Comparison of ENCODE assay signal across 8 cellular contexts in genomic region chr10:99430116-99430450, GRCh38. TPM values are rescaled to one million over a fixed set of nuclear protein-coding genes. Genes with fewer than 3 reads are reported as not detected.
DNase-seq lines count a peak whose midpoint lies in the region; ATAC-seq, FAIRE-seq and TF ChIP-seq lines count a peak whose summit lies in the region.

No MANE protein-coding gene starts in this region.

- H3K27ac Mint-ChIP-seq in nephron progenitor cell, result peak overlapping the region; percentile 74

- H3K14ac ChIP-seq in H1 (ENCODE audit: insufficient read length), result no peak overlapping the region

- peaks cover 3% of the 10 kb centered on the region for H3K36me3 Mint-ChIP-seq in nephron progenitor cell (ENCODE audit: low read depth)

- H3K36me3 ChIP-seq in BE2C, result peaks cover 10% of the 10 kb centered on the region
- H3K36me3 ChIP-seq in MM.1S (replicated peaks; ENCODE audit: insufficient read depth, low read length), result 0 out of 2 replicates have a peak, but pooled peaks cover 2% of the 10 kb centered on the region
- H3K36me3 ChIP-seq in H1 (ENCODE audit: control insufficient read depth in 2 of 4, insufficient read depth in 4 of 4, low read length in 3 of 4), result peaks cover 0 to under 1% (median 0%) of the 10 kb centered on the region in 4 experiments; a peak in 4 of 8 replicates

- H3K27ac ChIP-seq in MM.1S (ENCODE audit: low read length) (peak overlapping the region; percentile 77), H1 (ENCODE audit: low read depth, low read length) (peak overlapping the region; percentile 83)

- peaks cover 12% of the 10 kb centered on the region; the same call in 1 of the 2 replicates for H3F3A ChIP-seq in MM.1S (ENCODE audit: insufficient read depth, low read length)

- peaks cover 31% of the 10 kb centered on the region for H3K4me1 Mint-ChIP-seq in nephron progenitor cell

- H2BK15ac ChIP-seq in H1 (ENCODE audit: low read length), result no peak overlapping the region

- no peak for TF ChIP-seq EP300 in H1 (IDR thresholded peaks at IDR 0.05; ENCODE audit: borderline replicate concordance in 1 of 2, low read depth in 2 of 2, low read length in 2 of 2)

- WGBS in H1 (ENCODE audit: extremely low coverage in 1 of 2, insufficient coverage in 1 of 2, insufficient read length in 1 of 2, insufficient replicate concordance in 2 of 2, low coverage in 1 of 2, low lambda C conversion rate in 2 of 2, missing lambda C conversion rate in 1 of 2), 2 experiments, result 8% methylated on average over 14 of the region's 14 CpGs; no CpG with 5 or more reads in 1 of the 2 experiments

- no peaks in the 10 kb centered on the region for H3K27me3 ChIP-seq in BE2C
- no peaks in the 10 kb centered on the region for H3K27me3 ChIP-seq in MM.1S (replicated peaks; ENCODE audit: insufficient read depth, low read length)
- no peaks in the 10 kb centered on the region for H3K27me3 ChIP-seq in H1 (replicated peaks in 1 of 4; ENCODE audit: control insufficient read depth in 3 of 4, extremely low read depth in 1 of 4, insufficient read depth in 3 of 4, low read length in 3 of 4)

- H3K23me2 ChIP-seq in H1 (ENCODE audit: low read depth, low read length), result peaks cover 12% of the 10 kb centered on the region

- CTCF ChIA-PET in H1 (lab: Charles Lee; ENCODE audit: partially characterized antibody), result interaction anchor here (1.0 to 3.3 kb wide), 6 partner anchors 11 to 280 kb away, joined by 3 to 16 read pairs (median 5); no protein-coding TSS in a partner anchor

- H2BK20ac ChIP-seq in H1 (ENCODE audit: low read length), result no peak overlapping the region

- no peak for TF ChIP-seq POLR2A in H1 (IDR thresholded peaks at IDR 0.05; ENCODE audit: control extremely low read depth in 1 of 2, low read depth in 2 of 2, low read length in 2 of 2)

- no peaks in the 10 kb centered on the region for H3K9me2 ChIP-seq in MM.1S (replicated peaks; ENCODE audit: insufficient read depth, low read length)

- H3K79me2 ChIP-seq in MM.1S (ENCODE audit: low read length) (peaks cover 81% of the 10 kb centered on the region), H1 (ENCODE audit: control insufficient read depth in 1 of 2, insufficient read depth in 2 of 2, low read length in 2 of 2) (peaks cover 0 to 50% of the 10 kb centered on the region in 2 experiments; a peak in 3 of 4 replicates)

- H3K18ac ChIP-seq in H1 (ENCODE audit: extremely low read depth, low read length), result no peak overlapping the region; the same call in 1 of the 2 replicates

- H3K27me3 Mint-ChIP-seq in nephron progenitor cell (ENCODE audit: low read depth, poor library complexity), result peaks cover 9% of the 10 kb centered on the region

- no peak overlapping the region for H3K56ac ChIP-seq in H1 (replicated peaks; ENCODE audit: insufficient read length, low read depth, low read length)

- H3K4me3 Mint-ChIP-seq in nephron progenitor cell, result peak overlapping the region; percentile 96

- peak overlapping the region; percentile 3; the same call in 1 of the 2 replicates for H2AK5ac ChIP-seq in H1 (ENCODE audit: low read depth, low read length)

- peak overlapping the region; percentile 75; the same call in 1 of the 2 replicates for H2BK12ac ChIP-seq in H1 (ENCODE audit: low read depth, low read length)

- POLR2A ChIA-PET in H1 (lab: Charles Lee; ENCODE audit: partially characterized antibody), result interaction anchor here (0.7 to 2.8 kb wide), 32 partner anchors 9 to 1015 kb away, joined by 3 to 30 read pairs (median 5); partner anchors contain the start of genes COX15, CUTC, PYROXD2 and SLC25A28

- peak overlapping the region; percentile 37 for H4K5ac ChIP-seq in H1 (ENCODE audit: insufficient read length, low read depth, low read length)

- TF ChIP-seq RAD21 in H1 (IDR thresholded peaks at IDR 0.05 in 1 of 2, conservative IDR thresholded peaks at IDR 0.05 in 1 of 2; ENCODE audit: low read depth in 2 of 2, low read length in 2 of 2), result no peak

- H3K4me3 ChIP-seq in BE2C (ENCODE audit: low read depth, low read length) (peak overlapping the region; percentile 93), MM.1S (ENCODE audit: low read length) (peak overlapping the region; percentile 93), H1 (ENCODE audit: extremely low read depth in 1 of 4, insufficient read depth in 2 of 4, low read depth in 3 of 4, low read length in 4 of 4) (peak overlapping the region; percentile 87 to 99 (median 98))

- peak overlapping the region; percentile 75 for H2AFZ ChIP-seq in MM.1S (ENCODE audit: low read length)
- peak overlapping the region; percentile 38; the same call in 1 of the 2 replicates for H2AFZ ChIP-seq in H1 (ENCODE audit: low read length)

- TF ChIP-seq CTCF in BE2C (IDR thresholded peaks at IDR 0.05; ENCODE audit: low read depth, low read length) (no peak), MM.1S (IDR thresholded peaks at IDR 0.05; ENCODE audit: low read length) (no peak), H1 (IDR thresholded peaks at IDR 0.05; ENCODE audit: control extremely low read depth in 1 of 3, insufficient read depth in 1 of 3, low read depth in 1 of 3, low read length in 3 of 3) (no peak), nephron progenitor cell (IDR thresholded peaks at IDR 0.05) (no peak)

- H3K4ac ChIP-seq in H1 (replicated peaks; ENCODE audit: insufficient read length, low read depth, low read length), result no peak overlapping the region

- ATAC-seq in GM21447 (IDR thresholded peaks at IDR 0.05; ENCODE audit: unreplicated experiment), result peak; percentile 13

- H3K23ac ChIP-seq in H1 (ENCODE audit: insufficient read length), result no peak overlapping the region

- H4K91ac ChIP-seq in H1 (replicated peaks; ENCODE audit: insufficient read length, low read length), result no peak overlapping the region

- H3K9me3 ChIP-seq in BE2C, result no peaks in the 10 kb centered on the region
- no peaks in the 10 kb centered on the region for H3K9me3 ChIP-seq in MM.1S (replicated peaks; ENCODE audit: insufficient read depth, low read length)
- H3K9me3 ChIP-seq in H1 (ENCODE audit: insufficient read depth in 2 of 2, low read depth in 1 of 2, low read length in 1 of 2), result no peaks in the 10 kb centered on the region

- peak overlapping the region; percentile 85 for H2BK5ac ChIP-seq in H1 (ENCODE audit: low read depth, low read length)

- no peak for FAIRE-seq in H1 (lab: Jason Lieb, UNC)

- H3K4me2 ChIP-seq in MM.1S (ENCODE audit: low read depth, low read length), result peak overlapping the region; percentile 95
- H3K4me2 ChIP-seq in H1 (ENCODE audit: insufficient read depth in 1 of 2, low read depth in 2 of 2, low read length in 2 of 2), result peak overlapping the region; percentile 70 to 91

- peak overlapping the region; percentile 94; the same call in 1 of the 2 replicates for H4K8ac ChIP-seq in H1 (ENCODE audit: extremely low read depth, insufficient read depth, low read length)

- H4K20me1 ChIP-seq in MM.1S (ENCODE audit: insufficient read depth, low read length), result peaks cover 5% of the 10 kb centered on the region; the same call in 1 of the 2 replicates
- peaks cover 0 to 5% of the 10 kb centered on the region in 2 experiments for H4K20me1 ChIP-seq in H1 (replicated peaks in 1 of 2; ENCODE audit: control insufficient read depth in 1 of 2, insufficient read depth in 2 of 2, low read length in 2 of 2)

- H3K9ac ChIP-seq in MM.1S (ENCODE audit: low read length) (peak overlapping the region; percentile 91), H1 (replicated peaks in 1 of 4; ENCODE audit: extremely low read depth in 1 of 4, low read depth in 3 of 4, low read length in 3 of 4) (peak overlapping the region; percentile 81 to 89 (median 85))

- peaks cover 6% of the 10 kb centered on the region for H3K79me1 ChIP-seq in H1 (ENCODE audit: low read depth, low read length)

- no peak overlapping the region for H2BK120ac ChIP-seq in H1 (replicated peaks; ENCODE audit: low read depth, low read length)

- no peak for DNase-seq in BE2C
- DNase-seq in MM.1S, result no peak
- no peak for DNase-seq in H1 (ENCODE audit: low read depth in 1 of 2, low spot score in 2 of 2)
- no peak for DNase-seq in nephron progenitor cell
- no peak for DNase-seq in NCI-H774 (lab: John Stamatoyannopoulos, UW)
- no peak for DNase-seq in mucosa of gallbladder (ENCODE audit: low spot score)
- DNase-seq in NCI-H82 (lab: John Stamatoyannopoulos, UW), result no peak

- H3K9me3 Mint-ChIP-seq in nephron progenitor cell, result no peaks in the 10 kb centered on the region

- H3K4me1 ChIP-seq in BE2C (no peaks in the 10 kb centered on the region), MM.1S (ENCODE audit: low read length) (peaks cover 9% of the 10 kb centered on the region; the same call in 1 of the 2 replicates), H1 (replicated peaks in 1 of 4; ENCODE audit: control insufficient read depth in 3 of 4, insufficient read depth in 4 of 4, low read length in 3 of 4) (peaks cover 0 to 4% (median 0%) of the 10 kb centered on the region in 4 experiments; a peak in 1 of 7 replicates)

TF ChIP-seq in H1, 55 proteins besides CTCF, POLR2A, EP300 and RAD21 (continues in another document):
- TF ChIP-seq GTF2F1 (IDR thresholded peaks at IDR 0.05; ENCODE audit: borderline replicate concordance, low read depth, low read length) (no peak), KDM1A (IDR thresholded peaks at IDR 0.05; ENCODE audit: borderline replicate concordance, low read length) (peak; percentile 90), BACH1 (IDR thresholded peaks at IDR 0.05; ENCODE audit: low read length) (no peak), RNF2 (IDR thresholded peaks at IDR 0.05; ENCODE audit: borderline replicate concordance, low read depth, low read length, missing control alignments, poor library complexity, severe bottlenecking) (no peak), HDAC6 (IDR thresholded peaks at IDR 0.05; ENCODE audit: low read depth, low read length) (no peak), ATF3 (IDR thresholded peaks at IDR 0.05; ENCODE audit: insufficient read depth, low read depth, low read length) (no peak), CTBP2 (IDR thresholded peaks at IDR 0.05; ENCODE audit: borderline replicate concordance, insufficient read depth, insufficient read length, low read length) (no peak), SRF (IDR thresholded peaks at IDR 0.05; ENCODE audit: low read depth, low read length) (no peak), SP1 (IDR thresholded peaks at IDR 0.05; ENCODE audit: low read depth, low read length) (no peak)

RNA-seq across cellular contexts. Expression of gene GOT1, which starts 0.3 kb away (rescaled TPM):
- 89.3 TPM for polyA plus RNA-seq in BE2C (2012; ENCODE audit: insufficient read depth, insufficient read length, low read depth)
- total RNA-seq in H1 (2021; fragmentation: NEBNext Ultra II Directional; extraction: Animal tissue kit (Norgen Biotek cat#: 25700)), result 45.6 and 47.0 TPM in 2 replicates
- 16.7 and 22.3 TPM in 2 replicates for polyA plus RNA-seq in H1 (2011; rRNA removed)
- 24.6 TPM for polyA plus RNA-seq in H1 (2011; cell fraction: cytosol; rRNA removed)
- polyA plus RNA-seq in H1 (2011; cell fraction: nucleus; rRNA removed), result 35.1 TPM
- 40.8 to 48.8 TPM (median 45.7 TPM) in 4 replicates for polyA plus RNA-seq in H1 (2012, experiment 1 of 2)
- polyA plus RNA-seq in H1 (2012, experiment 2 of 2), result 24.7 TPM
- 29.7 TPM for polyA plus RNA-seq in H1 (2013, experiment 1 of 2)
- polyA plus RNA-seq in H1 (2013, experiment 2 of 2), result 33.6 TPM
- polyA minus RNA-seq in H1 (2011; rRNA and poly(A)+ RNA removed), result 31.2 and 37.8 TPM in 2 replicates
- polyA minus RNA-seq in H1 (2011; cell fraction: cytosol; rRNA and poly(A)+ RNA removed), result 14.0 TPM
- 16.5 TPM for polyA minus RNA-seq in H1 (2011; cell fraction: nucleus; rRNA and poly(A)+ RNA removed)
- total RNA-seq in mucosa of gallbladder, result 140 TPM
